ENCODE assay signal across 16 cellular contexts in genomic region chr5:158856295-158856694, GRCh38.
"Had no signal": no experiment of that assay in that cellular context is flagged by ENCODE, and none has a peak within 500 bp of the region (broad histone marks: within the 10 kb centered on the region; RNA-seq: fewer than 3 reads in every experiment).

No MANE protein-coding gene starts in this region.

- H3K9me3 ChIP-seq: colonic mucosa, gastrocnemius medialis, heart left ventricle, lower lobe of right lung, pancreas had no signal

- H3K27me3 ChIP-seq: cardiac muscle cell, colonic mucosa, gastrocnemius medialis, heart left ventricle, pancreas had no signal

- H3K36me3 ChIP-seq: cardiac muscle cell, colonic mucosa, gastrocnemius medialis, heart left ventricle, lower lobe of right lung, pancreas had no signal

- H3K27ac Mint-ChIP-seq: activated CD4-positive, alpha-beta T cell treated with anti-CD3 and anti-CD28 coated beads, Interleukin-2, amount 10 ng/mL, durations not matched to agents 24 days and 14 days; activated naive CD8-positive, alpha-beta T cell treated with anti-CD3 and anti-CD28 coated beads, Interleukin-2, amount 50 U/mL, for 24 hours; activated T-helper 1 cell treated with anti-CD3 and anti-CD28 coated beads, Interleukin-12 subunit alpha, Interleukin-12 subunit beta, Interleukin-2, Interleukin-4 antibody, amounts not matched to agents 30 ng/mL and 10 ng/mL and 1 ng/mL, durations not matched to agents 14 hours and 24 hours and 36 hours; mesothelial cell of epicardium had no signal

- ATAC-seq: activated naive CD8-positive, alpha-beta T cell treated with anti-CD3 and anti-CD28 coated beads, Interleukin-2, amount 50 U/mL, for 24 hours; gastrocnemius medialis; heart left ventricle; left colon; lower lobe of right lung; pancreas had no signal

- H3K4me3 ChIP-seq: cardiac muscle cell, colonic mucosa, gastrocnemius medialis, heart left ventricle, lower lobe of right lung, pancreas had no signal

- H3K4me1 Mint-ChIP-seq: mesothelial cell of epicardium had no signal

- H3K4me3 Mint-ChIP-seq: activated CD4-positive, alpha-beta T cell treated with anti-CD3 and anti-CD28 coated beads, Interleukin-2, amount 10 ng/mL, durations not matched to agents 24 days and 14 days; activated naive CD8-positive, alpha-beta T cell treated with anti-CD3 and anti-CD28 coated beads, Interleukin-2, amount 50 U/mL, for 24 hours; activated T-helper 1 cell treated with anti-CD3 and anti-CD28 coated beads, Interleukin-12 subunit alpha, Interleukin-12 subunit beta, Interleukin-2, Interleukin-4 antibody, amounts not matched to agents 30 ng/mL and 10 ng/mL and 1 ng/mL, durations not matched to agents 14 hours and 24 hours and 36 hours; mesothelial cell of epicardium; T-helper 17 cell had no signal

- H3K9me3 Mint-ChIP-seq: activated naive CD8-positive, alpha-beta T cell treated with anti-CD3 and anti-CD28 coated beads, Interleukin-2, amount 50 U/mL, for 24 hours; activated T-helper 1 cell treated with anti-CD3 and anti-CD28 coated beads, Interleukin-12 subunit alpha, Interleukin-12 subunit beta, Interleukin-2, Interleukin-4 antibody, amounts not matched to agents 30 ng/mL and 10 ng/mL and 1 ng/mL, durations not matched to agents 14 hours and 24 hours and 36 hours; mesothelial cell of epicardium had no signal

- H3K27me3 Mint-ChIP-seq: activated naive CD8-positive, alpha-beta T cell treated with anti-CD3 and anti-CD28 coated beads, Interleukin-2, amount 50 U/mL, for 24 hours had no signal

- H3K27ac ChIP-seq: cardiac muscle cell, colonic mucosa, gastrocnemius medialis, heart left ventricle, lower lobe of right lung, pancreas had no signal

- H3K36me3 Mint-ChIP-seq: mesothelial cell of epicardium had no signal

- DNase-seq: activated CD4-positive, alpha-beta T cell treated with anti-CD3 and anti-CD28 coated beads, Interleukin-2, amount 10 ng/mL, durations not matched to agents 24 days and 14 days; activated naive CD4-positive, alpha-beta T cell; activated naive CD8-positive, alpha-beta T cell treated with anti-CD3 and anti-CD28 coated beads, Interleukin-2, amount 50 U/mL, for 24 hours; colonic mucosa; effector CD4-positive, alpha-beta T cell; gastrocnemius medialis; heart left ventricle; left colon; lower lobe of right lung; pancreas; stimulated activated CD4-positive, alpha-beta T cell treated with anti-CD3 and anti-CD28 coated beads, Interleukin-12 subunit alpha, Interleukin-12 subunit beta, amount 100 ng/mL, for 4 hours; stimulated activated CD4-positive, alpha-beta T cell treated with anti-CD3 and anti-CD28 coated beads, Interleukin-2, amount 100 ng/mL, for 24 hours; T-helper 17 cell had no signal

- H3K4me1 ChIP-seq: colonic mucosa, pancreas had no signal
